Comparison of ENCODE assay signal across 7 cellular contexts in genomic region chr7:8963722-8964121, GRCh38.
"Had no signal": no experiment of that assay in that cellular context is flagged by ENCODE, and none has a peak within 500 bp of the region (broad histone marks: within the 10 kb centered on the region; RNA-seq: fewer than 3 reads in every experiment).

No MANE protein-coding gene starts in this region.

- H3K27ac ChIP-seq: GM23248, KMS-11 had no signal

- H3K4me2 ChIP-seq: KMS-11 had no signal

- FAIRE-seq: HTR-8/SVneo had no signal

- H2AFZ ChIP-seq: GM23248 had no signal

- DNase-seq: GM23248, GOT3, HCEC 1CT, Karpas-422, KBM-7 had no signal

- H3K4me3 ChIP-seq: GM23248 had no signal

- H3K9ac ChIP-seq: GM23248, KMS-11 had no signal
